8 cellular contexts compared by ENCODE assay signal in genomic region chr2:168455692-168456525, GRCh38. TPM values are rescaled to one million over a fixed set of nuclear protein-coding genes. Genes with fewer than 3 reads are reported as not detected.
DNase-seq lines count a peak whose midpoint lies in the region; ATAC-seq and TF ChIP-seq lines count a peak whose summit lies in the region.

A gene with protein sequence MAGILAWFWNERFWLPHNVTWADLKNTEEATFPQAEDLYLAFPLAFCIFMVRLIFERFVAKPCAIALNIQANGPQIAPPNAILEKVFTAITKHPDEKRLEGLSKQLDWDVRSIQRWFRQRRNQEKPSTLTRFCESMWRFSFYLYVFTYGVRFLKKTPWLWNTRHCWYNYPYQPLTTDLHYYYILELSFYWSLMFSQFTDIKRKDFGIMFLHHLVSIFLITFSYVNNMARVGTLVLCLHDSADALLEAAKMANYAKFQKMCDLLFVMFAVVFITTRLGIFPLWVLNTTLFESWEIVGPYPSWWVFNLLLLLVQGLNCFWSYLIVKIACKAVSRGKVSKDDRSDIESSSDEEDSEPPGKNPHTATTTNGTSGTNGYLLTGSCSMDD (plus strand): TSS chr2:168456272. CDS start chr2:168456449, 177 bp downstream.

- H3K4me3 ChIP-seq in fibroblast of mammary gland (ENCODE audit: control insufficient read depth, low read depth, low read length): peak within 1 kb of the TSS; percentile 94

- H3K36me3 Mint-ChIP-seq in naive thymus-derived CD8-positive, alpha-beta T cell: no peaks in the 10 kb centered on the region
- H3K36me3 Mint-ChIP-seq in stimulated activated memory B cell treated with anti-CD40 and anti-IgM and Interleukin-4, amounts not matched to agents 10 μg/mL and 1 μg/mL and 100 μg/mL, for 72 hours: no peaks in the 10 kb centered on the region

- peak within 1 kb of the TSS in 3 of 10 donors; percentile 93 to 95 (median 94) for H3K4me3 Mint-ChIP-seq in naive thymus-derived CD8-positive, alpha-beta T cell
- H3K4me3 Mint-ChIP-seq in stimulated activated memory B cell treated with anti-CD40 and anti-IgM and Interleukin-4, amounts not matched to agents 10 μg/mL and 1 μg/mL and 100 μg/mL, for 72 hours: peak within 1 kb of the TSS; percentile 73

- POLR2A ChIA-PET in naive thymus-derived CD8-positive, alpha-beta T cell (lab: Charles Lee): interaction anchor here (0.7 to 2.1 kb wide), 14 partner anchors 9 to 127 kb away, joined by 3 to 9 read pairs (median 3); no protein-coding TSS in a partner anchor

- H3K27ac Mint-ChIP-seq in naive thymus-derived CD8-positive, alpha-beta T cell: peak within 1 kb of the TSS in 9 of 10 donors; percentile 68 to 92 (median 84)
- H3K27ac Mint-ChIP-seq in stimulated activated memory B cell treated with anti-CD40 and anti-IgM and Interleukin-4, amounts not matched to agents 10 μg/mL and 1 μg/mL and 100 μg/mL, for 72 hours: no peak within 1 kb of the TSS

- ATAC-seq in GM21423 (IDR thresholded peaks at IDR 0.05; ENCODE audit: unreplicated experiment): peak; percentile 92
- peak; percentile 76 to 91 for ATAC-seq in naive thymus-derived CD8-positive, alpha-beta T cell
- ATAC-seq in stimulated activated memory B cell treated with anti-CD40 and anti-IgM and Interleukin-4, amounts not matched to agents 10 μg/mL and 1 μg/mL and 100 μg/mL, for 72 hours: peak; percentile 92

- peaks cover 21 to 42% (median 42%) of the 10 kb centered on the region in 4 donors for H3K4me1 Mint-ChIP-seq in naive thymus-derived CD8-positive, alpha-beta T cell
- H3K4me1 Mint-ChIP-seq in stimulated activated memory B cell treated with anti-CD40 and anti-IgM and Interleukin-4, amounts not matched to agents 10 μg/mL and 1 μg/mL and 100 μg/mL, for 72 hours: no peaks in the 10 kb centered on the region

- no peaks in the 10 kb centered on the region for H3K9me3 Mint-ChIP-seq in naive thymus-derived CD8-positive, alpha-beta T cell
- no peaks in the 10 kb centered on the region for H3K9me3 Mint-ChIP-seq in stimulated activated memory B cell treated with anti-CD40 and anti-IgM and Interleukin-4, amounts not matched to agents 10 μg/mL and 1 μg/mL and 100 μg/mL, for 72 hours

- no peaks in the 10 kb centered on the region for H3K27me3 Mint-ChIP-seq in naive thymus-derived CD8-positive, alpha-beta T cell
- no peaks in the 10 kb centered on the region for H3K27me3 Mint-ChIP-seq in stimulated activated memory B cell treated with anti-CD40 and anti-IgM and Interleukin-4, amounts not matched to agents 10 μg/mL and 1 μg/mL and 100 μg/mL, for 72 hours

- peak; percentile 73 for DNase-seq in DMS 273 treated with DMSO at 0.1 percent for 48 hours (lab: John Stamatoyannopoulos, UW)
- DNase-seq in HUDEP-2 (lab: John Stamatoyannopoulos, UW; ENCODE audit: unreplicated experiment in 76 of 76): peak in 75 of 76 experiments; percentile 43 to 94 (median 86)
- DNase-seq in activated T-helper 1 cell treated with anti-CD3 and anti-CD28 coated beads, Interleukin-2, amount 50 U/mL, for 16 hours (ENCODE audit: low read depth in 1 of 2, low spot score in 1 of 2): peak; percentile 30 to 55
- DNase-seq in fibroblast of mammary gland (ENCODE audit: low read depth): peak; percentile 91
- peak; percentile 62 to 90 (median 70) for DNase-seq in naive thymus-derived CD8-positive, alpha-beta T cell

- no peak for TF ChIP-seq CTCF in fibroblast of mammary gland (conservative IDR thresholded peaks at IDR 0.05; ENCODE audit: control insufficient read depth, insufficient read depth, low read depth, low read length)

TF ChIP-seq in PFSK-1, 5 proteins besides CTCF, POLR2A, EP300 and RAD21:
- peak; percentile 16; the same call in 1 of the 2 replicates for TF ChIP-seq POLR2AphosphoS5 (IDR thresholded peaks at IDR 0.05; ENCODE audit: low read depth, low read length)
- no peak for TF ChIP-seq REST (IDR thresholded peaks at IDR 0.05; ENCODE audit: insufficient read depth in 1 of 2, low read depth in 2 of 2, low read length in 2 of 2)
- TF ChIP-seq FOXP2 (optimal IDR thresholded peaks at IDR 0.05; ENCODE audit: borderline replicate concordance, extremely low read depth, extremely low read length, insufficient read depth): peak; percentile 65
- no peak for TF ChIP-seq TAF1 (IDR thresholded peaks at IDR 0.05; ENCODE audit: borderline replicate concordance, insufficient read depth, low read length)
- no peak for TF ChIP-seq SIN3A (IDR thresholded peaks at IDR 0.05; ENCODE audit: borderline replicate concordance, insufficient read depth, low read length)

RNA-seq across cellular contexts. Expression of the gene that starts here (rescaled TPM):
- 4.0 TPM for polyA plus RNA-seq in PFSK-1 (2012; ENCODE audit: insufficient read length, low read depth)
- 10 to 100 TPM; 28.9 to 29.3 TPM for total RNA-seq in naive thymus-derived CD8-positive, alpha-beta T cell
- 10 to 100 TPM in 2 of 3 donors, 1 to 10 TPM in 1; 9.5 to 17.4 (median 10.8) TPM for polyA plus RNA-seq in naive thymus-derived CD8-positive, alpha-beta T cell

Comparison
In these comparisons a context has a peak if more than half of its experiments do, and no peak if none do; other contexts are left out.
1. Peak in every context shown above with its lines: DNase-seq, ATAC-seq and H3K4me3 ChIP-seq.